Comparison of ENCODE assay signal across 9 cellular contexts in genomic region chr15:42591238-42591936, GRCh38. TPM values are rescaled to one million over a fixed set of nuclear protein-coding genes. Genes with fewer than 3 reads are reported as not detected.
DNase-seq lines count a peak whose midpoint lies in the region; ATAC-seq and TF ChIP-seq lines count a peak whose summit lies in the region.
"Had no signal": no experiment of that assay in that cellular context is flagged by ENCODE, and none has a peak within 500 bp of the region (broad histone marks: within the 10 kb centered on the region; RNA-seq: fewer than 3 reads in every experiment).

No MANE protein-coding gene starts in this region.

- H3K9ac ChIP-seq in mammary epithelial cell (ENCODE audit: insufficient read depth, low read length) (no peak overlapping the region), mesenchymal stem cell (ENCODE audit: low read length) (no peak overlapping the region)

- H3K4me3 ChIP-seq in mammary epithelial cell (replicated peaks in 1 of 3; ENCODE audit: insufficient read depth in 1 of 3, low read depth in 2 of 3, low read length in 3 of 3) (no peak overlapping the region), mesenchymal stem cell (ENCODE audit: insufficient read depth in 1 of 2, low read depth in 1 of 2, low read length in 2 of 2) (no peak overlapping the region)
- H3K4me3 ChIP-seq: HAP-1 had no signal

- H3K4me3 Mint-ChIP-seq in activated CD4-positive, alpha-beta T cell treated with anti-CD3 and anti-CD28 coated beads for 36 hours = no peak overlapping the region

- no peaks in the 10 kb centered on the region for H3K79me2 ChIP-seq in mammary epithelial cell (ENCODE audit: insufficient read depth, low read length)

- no peaks in the 10 kb centered on the region for H4K20me1 ChIP-seq in mammary epithelial cell (ENCODE audit: insufficient read depth, low read length)

- H2BK5ac ChIP-seq in mesenchymal stem cell (ENCODE audit: low read depth, low read length, poor library complexity, severe bottlenecking) = no peak overlapping the region

- H3K27me3 ChIP-seq in mammary epithelial cell (ENCODE audit: insufficient read depth, low read length) (no peaks in the 10 kb centered on the region), mesenchymal stem cell (ENCODE audit: control insufficient read depth in 1 of 2, insufficient read depth in 1 of 2, low read length in 2 of 2) (no peaks in the 10 kb centered on the region)

- H3K9me3 Mint-ChIP-seq in activated CD4-positive, alpha-beta T cell treated with anti-CD3 and anti-CD28 coated beads for 36 hours (ENCODE audit: low read depth) = no peaks in the 10 kb centered on the region

- intact Hi-C loops in mammary epithelial cell (cut with micrococcal nuclease) = no loop called here
- intact Hi-C loops in activated CD4-positive, alpha-beta T cell treated with anti-CD3 and anti-CD28 coated beads for 36 hours (cut with DNase I, micrococcal nuclease) = no loop called here

- POLR2A ChIA-PET in activated CD4-positive, alpha-beta T cell treated with anti-CD3 and anti-CD28 coated beads for 36 hours (lab: Charles Lee) = no interaction called here

- H3K79me1 ChIP-seq in mesenchymal stem cell (replicated peaks; ENCODE audit: low read length, poor library complexity, severe bottlenecking) = peaks cover 21% of the 10 kb centered on the region

- BruUV-seq in mammary epithelial cell (replicated peaks; lab: Mats Ljungman, UMichigan) = no TSS peak

- no peak overlapping the region for H2BK12ac ChIP-seq in mesenchymal stem cell (ENCODE audit: low read length in 2 of 2)

- H3K27ac Mint-ChIP-seq in activated CD4-positive, alpha-beta T cell treated with anti-CD3 and anti-CD28 coated beads for 36 hours = no peak overlapping the region

- H3K4me2 ChIP-seq in mammary epithelial cell (ENCODE audit: insufficient read depth, low read depth, low read length) = no peak overlapping the region
- H3K4me2 ChIP-seq in mesenchymal stem cell (ENCODE audit: low read length, poor library complexity, severe bottlenecking) = no peak overlapping the region

- H3K27me3 Mint-ChIP-seq in activated CD4-positive, alpha-beta T cell treated with anti-CD3 and anti-CD28 coated beads for 36 hours = no peaks in the 10 kb centered on the region

- in situ Hi-C loops in mammary epithelial cell (cut with MboI; ENCODE audit: low sequenced_read_pairs in 2 of 2) = no loop called here

- ATAC-seq in GM19452 (IDR thresholded peaks at IDR 0.05; ENCODE audit: unreplicated experiment) = no peak
- ATAC-seq in activated CD4-positive, alpha-beta T cell treated with anti-CD3 and anti-CD28 coated beads for 36 hours = no peak

- H3K23ac ChIP-seq in mesenchymal stem cell (ENCODE audit: low read length in 2 of 2) = no peak overlapping the region

- no peak overlapping the region for H4K91ac ChIP-seq in mesenchymal stem cell (ENCODE audit: low read length)

- DNase-seq in DMS53 (lab: John Stamatoyannopoulos, UW) = peak; percentile 64
- peak; percentile 51 to 54 for DNase-seq in Kasumi-1 (lab: John Stamatoyannopoulos, UW)
- DNase-seq in mammary epithelial cell = no peak
- peak; percentile 43 for DNase-seq in mesenchymal stem cell
- no peak for DNase-seq in NCI-H1417 (lab: John Stamatoyannopoulos, UW)
- no peak for DNase-seq in occipital lobe (lab: John Stamatoyannopoulos, UW)
- DNase-seq in activated CD4-positive, alpha-beta T cell treated with anti-CD3 and anti-CD28 coated beads for 36 hours = no peak

- peak; percentile 7 to 22 for TF ChIP-seq CTCF in mammary epithelial cell (conservative IDR thresholded peaks at IDR 0.05 in 1 of 2, IDR thresholded peaks at IDR 0.05 in 1 of 2; ENCODE audit: extremely low read depth in 1 of 2, insufficient read depth in 1 of 2, low read depth in 1 of 2, low read length in 2 of 2)

- H4K8ac ChIP-seq in mesenchymal stem cell (ENCODE audit: low read length) = no peak overlapping the region

- CTCF ChIA-PET in mammary epithelial cell (lab: Charles Lee; ENCODE audit: low non-redundant PET) = no interaction called here
- CTCF ChIA-PET in activated CD4-positive, alpha-beta T cell treated with anti-CD3 and anti-CD28 coated beads for 36 hours (lab: Charles Lee) = interaction anchor here (0.6 to 1.5 kb wide), 3 partner anchors 17 to 23 kb away, joined by 3 to 6 read pairs (median 4); no protein-coding TSS in a partner anchor

- peaks cover 2% of the 10 kb centered on the region for H3K36me3 Mint-ChIP-seq in activated CD4-positive, alpha-beta T cell treated with anti-CD3 and anti-CD28 coated beads for 36 hours (ENCODE audit: low read depth)

- H3K4me1 ChIP-seq in mammary epithelial cell (ENCODE audit: insufficient read depth, low read length) (no peaks in the 10 kb centered on the region), mesenchymal stem cell (ENCODE audit: control insufficient read depth, insufficient read depth, low read depth, low read length) (no peaks in the 10 kb centered on the region)
- H3K4me1 ChIP-seq: HAP-1 had no signal

- H3K27ac ChIP-seq in mammary epithelial cell (ENCODE audit: insufficient read depth, low read depth, low read length) (no peak overlapping the region), mesenchymal stem cell (ENCODE audit: low read length, poor library complexity, severe bottlenecking) (no peak overlapping the region)

- H3K36me3 ChIP-seq in mammary epithelial cell (ENCODE audit: insufficient read depth, low read length) (no peaks in the 10 kb centered on the region), mesenchymal stem cell (ENCODE audit: control insufficient read depth in 1 of 2, insufficient read depth in 2 of 2, low read depth in 1 of 2, low read length in 2 of 2) (peaks cover 2% of the 10 kb centered on the region in 2 experiments)
- H3K36me3 ChIP-seq: HAP-1 had no signal

- H2BK15ac ChIP-seq in mesenchymal stem cell (ENCODE audit: low read depth, poor library complexity, severe bottlenecking) = no peak overlapping the region

- no peak overlapping the region for H3K18ac ChIP-seq in mesenchymal stem cell (ENCODE audit: low read depth in 1 of 2, low read length in 2 of 2)

- H3K9me3 ChIP-seq in mammary epithelial cell (replicated peaks; ENCODE audit: insufficient read depth, low read length) (no peaks in the 10 kb centered on the region), mesenchymal stem cell (ENCODE audit: control insufficient read depth, low read length) (no peaks in the 10 kb centered on the region)
- H3K9me3 ChIP-seq: HAP-1 had no signal

- no peak overlapping the region for H3K14ac ChIP-seq in mesenchymal stem cell (ENCODE audit: low read length in 2 of 2)

- H2AFZ ChIP-seq in mammary epithelial cell (ENCODE audit: low read depth, low read length) (no peak overlapping the region), mesenchymal stem cell (ENCODE audit: low read depth, low read length) (no peak overlapping the region)

- H3K4me1 Mint-ChIP-seq in activated CD4-positive, alpha-beta T cell treated with anti-CD3 and anti-CD28 coated beads for 36 hours = no peaks in the 10 kb centered on the region

- 85% methylated on average over 10 of the region's 10 CpGs for WGBS in mammary epithelial cell (ENCODE audit: low coverage, missing lambda C conversion rate)
- over 99% methylated on average over 7 of the region's 10 CpGs for WGBS in mesenchymal stem cell

- H2AK5ac ChIP-seq in mesenchymal stem cell (ENCODE audit: low read length, severe bottlenecking) = no peak overlapping the region

- no peak overlapping the region for H3K4ac ChIP-seq in mesenchymal stem cell (ENCODE audit: low read depth in 1 of 2, low read length in 2 of 2)

- H2BK120ac ChIP-seq in mesenchymal stem cell (ENCODE audit: low read depth, low read length) = no peak overlapping the region

- dilution Hi-C loops in mammary epithelial cell (cut with HindIII; ENCODE audit: low sequenced_read_pairs) = no loop called here

RNA-seq across cellular contexts. Expression of gene STARD9, which starts 16.0 kb away (rescaled TPM):
- total RNA-seq in mammary epithelial cell (1 to 10 TPM; 5.8 to 9.0 TPM), occipital lobe (5.1 TPM)
- 1.3 TPM for polyA plus RNA-seq in mammary epithelial cell
- polyA minus RNA-seq in mammary epithelial cell = 10.7 TPM
- polyA plus RNA-seq in mesenchymal stem cell (2013, experiment 1 of 2) = 1.8 TPM
- polyA plus RNA-seq in mesenchymal stem cell (2013, experiment 2 of 2) = 1.6 TPM
- 1 to 10 TPM; 4.0 to 4.1 TPM for total RNA-seq in activated CD4-positive, alpha-beta T cell treated with anti-CD3 and anti-CD28 coated beads for 36 hours

RNA-seq across cellular contexts. Expression of gene HAUS2, which starts 42.7 kb away (rescaled TPM):
- total RNA-seq in mammary epithelial cell (10 to 100 TPM; 25.3 to 34.3 TPM), occipital lobe (54.6 TPM)
- 23.0 TPM for polyA plus RNA-seq in mammary epithelial cell
- polyA minus RNA-seq in mammary epithelial cell = 13.3 TPM
- polyA plus RNA-seq in mesenchymal stem cell (2013, experiment 1 of 2) = 14.6 TPM
- polyA plus RNA-seq in mesenchymal stem cell (2013, experiment 2 of 2) = 14.3 TPM
- 10 to 100 TPM; 46.1 to 55.1 TPM for total RNA-seq in activated CD4-positive, alpha-beta T cell treated with anti-CD3 and anti-CD28 coated beads for 36 hours

RNA-seq across cellular contexts. Expression of gene LRRC57, which starts 42.8 kb away (rescaled TPM):
- total RNA-seq in mammary epithelial cell (10 to 100 TPM; 29.8 to 42.5 TPM), occipital lobe (16.2 TPM)
- polyA plus RNA-seq in mammary epithelial cell = 14.2 TPM
- 27.8 TPM for polyA minus RNA-seq in mammary epithelial cell
- polyA plus RNA-seq in mesenchymal stem cell (2013, experiment 1 of 2) = 10.9 TPM
- polyA plus RNA-seq in mesenchymal stem cell (2013, experiment 2 of 2) = 11.1 TPM
- 10 to 100 TPM; 14.8 to 15.2 TPM for total RNA-seq in activated CD4-positive, alpha-beta T cell treated with anti-CD3 and anti-CD28 coated beads for 36 hours

Comparison
In these comparisons a context has a peak if more than half of its experiments do, and no peak if none do; other contexts are left out.
1. DNase-seq: peak in DMS53 (single experiment), Kasumi-1 (2 of 2) and mesenchymal stem cell (single experiment); none in mammary epithelial cell (single experiment), NCI-H1417 (0 of 3), occipital lobe (single experiment) and activated CD4-positive, alpha-beta T cell treated with anti-CD3 and anti-CD28 coated beads for 36 hours (single experiment).